ENCODE assay signal across 2 cellular contexts in genomic region chr1:192635939-192636338, GRCh38.
TF ChIP-seq lines count a peak whose summit lies in the region.

A gene with protein sequence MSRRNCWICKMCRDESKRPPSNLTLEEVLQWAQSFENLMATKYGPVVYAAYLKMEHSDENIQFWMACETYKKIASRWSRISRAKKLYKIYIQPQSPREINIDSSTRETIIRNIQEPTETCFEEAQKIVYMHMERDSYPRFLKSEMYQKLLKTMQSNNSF (plus strand): TSS chr1:192636147. CDS start chr1:192644335, 8,188 bp downstream.

TF ChIP-seq in HCT116, 20 proteins besides CTCF, POLR2A, EP300 and RAD21 (continued from another document):
- TF ChIP-seq, protein P1, sequence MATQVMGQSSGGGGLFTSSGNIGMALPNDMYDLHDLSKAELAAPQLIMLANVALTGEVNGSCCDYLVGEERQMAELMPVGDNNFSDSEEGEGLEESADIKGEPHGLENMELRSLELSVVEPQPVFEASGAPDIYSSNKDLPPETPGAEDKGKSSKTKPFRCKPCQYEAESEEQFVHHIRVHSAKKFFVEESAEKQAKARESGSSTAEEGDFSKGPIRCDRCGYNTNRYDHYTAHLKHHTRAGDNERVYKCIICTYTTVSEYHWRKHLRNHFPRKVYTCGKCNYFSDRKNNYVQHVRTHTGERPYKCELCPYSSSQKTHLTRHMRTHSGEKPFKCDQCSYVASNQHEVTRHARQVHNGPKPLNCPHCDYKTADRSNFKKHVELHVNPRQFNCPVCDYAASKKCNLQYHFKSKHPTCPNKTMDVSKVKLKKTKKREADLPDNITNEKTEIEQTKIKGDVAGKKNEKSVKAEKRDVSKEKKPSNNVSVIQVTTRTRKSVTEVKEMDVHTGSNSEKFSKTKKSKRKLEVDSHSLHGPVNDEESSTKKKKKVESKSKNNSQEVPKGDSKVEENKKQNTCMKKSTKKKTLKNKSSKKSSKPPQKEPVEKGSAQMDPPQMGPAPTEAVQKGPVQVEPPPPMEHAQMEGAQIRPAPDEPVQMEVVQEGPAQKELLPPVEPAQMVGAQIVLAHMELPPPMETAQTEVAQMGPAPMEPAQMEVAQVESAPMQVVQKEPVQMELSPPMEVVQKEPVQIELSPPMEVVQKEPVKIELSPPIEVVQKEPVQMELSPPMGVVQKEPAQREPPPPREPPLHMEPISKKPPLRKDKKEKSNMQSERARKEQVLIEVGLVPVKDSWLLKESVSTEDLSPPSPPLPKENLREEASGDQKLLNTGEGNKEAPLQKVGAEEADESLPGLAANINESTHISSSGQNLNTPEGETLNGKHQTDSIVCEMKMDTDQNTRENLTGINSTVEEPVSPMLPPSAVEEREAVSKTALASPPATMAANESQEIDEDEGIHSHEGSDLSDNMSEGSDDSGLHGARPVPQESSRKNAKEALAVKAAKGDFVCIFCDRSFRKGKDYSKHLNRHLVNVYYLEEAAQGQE (IDR thresholded peaks at IDR 0.05; ENCODE audit: low read depth), result no peak
- no peak for TF ChIP-seq ELF1 (IDR thresholded peaks at IDR 0.05; ENCODE audit: borderline replicate concordance, low read depth)

TF ChIP-seq in WTC11, 78 proteins besides CTCF, POLR2A, EP300 and RAD21 (continued from another document):
- TF ChIP-seq, protein P2, sequence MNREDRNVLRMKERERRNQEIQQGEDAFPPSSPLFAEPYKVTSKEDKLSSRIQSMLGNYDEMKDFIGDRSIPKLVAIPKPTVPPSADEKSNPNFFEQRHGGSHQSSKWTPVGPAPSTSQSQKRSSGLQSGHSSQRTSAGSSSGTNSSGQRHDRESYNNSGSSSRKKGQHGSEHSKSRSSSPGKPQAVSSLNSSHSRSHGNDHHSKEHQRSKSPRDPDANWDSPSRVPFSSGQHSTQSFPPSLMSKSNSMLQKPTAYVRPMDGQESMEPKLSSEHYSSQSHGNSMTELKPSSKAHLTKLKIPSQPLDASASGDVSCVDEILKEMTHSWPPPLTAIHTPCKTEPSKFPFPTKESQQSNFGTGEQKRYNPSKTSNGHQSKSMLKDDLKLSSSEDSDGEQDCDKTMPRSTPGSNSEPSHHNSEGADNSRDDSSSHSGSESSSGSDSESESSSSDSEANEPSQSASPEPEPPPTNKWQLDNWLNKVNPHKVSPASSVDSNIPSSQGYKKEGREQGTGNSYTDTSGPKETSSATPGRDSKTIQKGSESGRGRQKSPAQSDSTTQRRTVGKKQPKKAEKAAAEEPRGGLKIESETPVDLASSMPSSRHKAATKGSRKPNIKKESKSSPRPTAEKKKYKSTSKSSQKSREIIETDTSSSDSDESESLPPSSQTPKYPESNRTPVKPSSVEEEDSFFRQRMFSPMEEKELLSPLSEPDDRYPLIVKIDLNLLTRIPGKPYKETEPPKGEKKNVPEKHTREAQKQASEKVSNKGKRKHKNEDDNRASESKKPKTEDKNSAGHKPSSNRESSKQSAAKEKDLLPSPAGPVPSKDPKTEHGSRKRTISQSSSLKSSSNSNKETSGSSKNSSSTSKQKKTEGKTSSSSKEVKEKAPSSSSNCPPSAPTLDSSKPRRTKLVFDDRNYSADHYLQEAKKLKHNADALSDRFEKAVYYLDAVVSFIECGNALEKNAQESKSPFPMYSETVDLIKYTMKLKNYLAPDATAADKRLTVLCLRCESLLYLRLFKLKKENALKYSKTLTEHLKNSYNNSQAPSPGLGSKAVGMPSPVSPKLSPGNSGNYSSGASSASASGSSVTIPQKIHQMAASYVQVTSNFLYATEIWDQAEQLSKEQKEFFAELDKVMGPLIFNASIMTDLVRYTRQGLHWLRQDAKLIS (CRISPR knock-in tag; IDR thresholded peaks at IDR 0.05; ENCODE audit: borderline replicate concordance), result no peak
- TF ChIP-seq ZBTB43 (CRISPR knock-in tag; IDR thresholded peaks at IDR 0.05), result no peak
- no peak for TF ChIP-seq ZMAT4 (CRISPR knock-in tag; IDR thresholded peaks at IDR 0.05)
- TF ChIP-seq, protein P3, sequence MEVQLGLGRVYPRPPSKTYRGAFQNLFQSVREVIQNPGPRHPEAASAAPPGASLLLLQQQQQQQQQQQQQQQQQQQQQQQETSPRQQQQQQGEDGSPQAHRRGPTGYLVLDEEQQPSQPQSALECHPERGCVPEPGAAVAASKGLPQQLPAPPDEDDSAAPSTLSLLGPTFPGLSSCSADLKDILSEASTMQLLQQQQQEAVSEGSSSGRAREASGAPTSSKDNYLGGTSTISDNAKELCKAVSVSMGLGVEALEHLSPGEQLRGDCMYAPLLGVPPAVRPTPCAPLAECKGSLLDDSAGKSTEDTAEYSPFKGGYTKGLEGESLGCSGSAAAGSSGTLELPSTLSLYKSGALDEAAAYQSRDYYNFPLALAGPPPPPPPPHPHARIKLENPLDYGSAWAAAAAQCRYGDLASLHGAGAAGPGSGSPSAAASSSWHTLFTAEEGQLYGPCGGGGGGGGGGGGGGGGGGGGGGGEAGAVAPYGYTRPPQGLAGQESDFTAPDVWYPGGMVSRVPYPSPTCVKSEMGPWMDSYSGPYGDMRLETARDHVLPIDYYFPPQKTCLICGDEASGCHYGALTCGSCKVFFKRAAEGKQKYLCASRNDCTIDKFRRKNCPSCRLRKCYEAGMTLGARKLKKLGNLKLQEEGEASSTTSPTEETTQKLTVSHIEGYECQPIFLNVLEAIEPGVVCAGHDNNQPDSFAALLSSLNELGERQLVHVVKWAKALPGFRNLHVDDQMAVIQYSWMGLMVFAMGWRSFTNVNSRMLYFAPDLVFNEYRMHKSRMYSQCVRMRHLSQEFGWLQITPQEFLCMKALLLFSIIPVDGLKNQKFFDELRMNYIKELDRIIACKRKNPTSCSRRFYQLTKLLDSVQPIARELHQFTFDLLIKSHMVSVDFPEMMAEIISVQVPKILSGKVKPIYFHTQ (CRISPR knock-in tag; IDR thresholded peaks at IDR 0.05), result no peak
- no peak for TF ChIP-seq IRF2 (CRISPR knock-in tag; IDR thresholded peaks at IDR 0.05; ENCODE audit: borderline replicate concordance, low read depth)
- TF ChIP-seq, protein P4, sequence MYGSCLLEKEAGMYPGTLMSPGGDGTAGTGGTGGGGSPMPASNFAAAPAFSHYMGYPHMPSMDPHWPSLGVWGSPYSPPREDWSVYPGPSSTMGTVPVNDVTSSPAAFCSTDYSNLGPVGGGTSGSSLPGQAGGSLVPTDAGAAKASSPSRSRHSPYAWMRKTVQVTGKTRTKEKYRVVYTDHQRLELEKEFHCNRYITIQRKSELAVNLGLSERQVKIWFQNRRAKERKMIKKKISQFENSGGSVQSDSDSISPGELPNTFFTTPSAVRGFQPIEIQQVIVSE (CRISPR knock-in tag; IDR thresholded peaks at IDR 0.05; ENCODE audit: borderline replicate concordance), result no peak
- TF ChIP-seq FOXP1 (CRISPR knock-in tag; IDR thresholded peaks at IDR 0.05; ENCODE audit: borderline replicate concordance), result no peak
- TF ChIP-seq CREB1 (CRISPR knock-in tag; IDR thresholded peaks at IDR 0.05), result no peak
- TF ChIP-seq TEAD4 (CRISPR knock-in tag; IDR thresholded peaks at IDR 0.05), result no peak
- no peak for TF ChIP-seq MYBL2 (CRISPR knock-in tag; IDR thresholded peaks at IDR 0.05)
- TF ChIP-seq ETV6 (CRISPR knock-in tag; IDR thresholded peaks at IDR 0.05), result no peak
- no peak for TF ChIP-seq PRRX2 (CRISPR knock-in tag; IDR thresholded peaks at IDR 0.05)
- no peak for TF ChIP-seq ZNF219 (CRISPR knock-in tag; IDR thresholded peaks at IDR 0.05; ENCODE audit: borderline replicate concordance)
- TF ChIP-seq GRHL2 (CRISPR knock-in tag; IDR thresholded peaks at IDR 0.05; ENCODE audit: insufficient replicate concordance, severe bottlenecking), result no peak
- TF ChIP-seq ATF1 (CRISPR knock-in tag; IDR thresholded peaks at IDR 0.05), result no peak
